In the genomic region with DNA sequence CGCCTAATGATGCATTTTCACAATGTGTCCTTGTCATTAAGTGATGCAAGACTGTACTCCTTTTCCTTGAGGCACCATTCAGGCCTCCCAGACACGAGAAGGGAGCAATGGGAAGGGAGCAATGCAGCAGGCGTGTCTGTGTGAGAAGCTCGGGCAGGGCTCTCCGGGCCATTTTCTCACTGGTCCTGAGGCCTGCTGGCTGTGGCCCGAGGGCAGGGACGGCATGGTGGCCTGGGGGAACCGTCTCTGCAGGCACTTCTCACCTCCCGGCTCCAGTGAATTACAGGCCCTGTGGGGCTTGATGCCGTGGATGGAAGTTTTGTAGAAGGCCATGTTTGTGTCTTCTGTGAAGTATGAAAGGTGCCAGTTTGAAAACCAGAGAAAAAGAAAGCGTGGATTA, we compare ENCODE assay signal across 15 cellular contexts.
"Had no signal": no experiment of that assay in that cellular context is flagged by ENCODE, and none has a peak within 500 bp of the region (broad histone marks: within the 10 kb centered on the region; RNA-seq: fewer than 3 reads in every experiment).

No MANE protein-coding gene starts in this region.

- H3K27ac Mint-ChIP-seq: natural killer cell treated with Interleukin-12 subunit alpha and Interleukin-12 subunit beta and Interleukin-15 and Interleukin-18, amount 100 ng/mL, for 72 hours had no signal

- FAIRE-seq: frontal cortex, islet of Langerhans, small intestine had no signal

- H3K27ac ChIP-seq: dorsolateral prefrontal cortex, lower lobe of right lung had no signal

- H3K4me3 ChIP-seq: dorsolateral prefrontal cortex, heart right ventricle, lower lobe of right lung had no signal

- H3K4me1 Mint-ChIP-seq: central memory CD8-positive, alpha-beta T cell had no signal

- H3K9me3 ChIP-seq: heart right ventricle, lower lobe of right lung had no signal

- DNase-seq: cortex of kidney; dorsolateral prefrontal cortex; effector CD8-positive, alpha-beta T cell; heart right ventricle; kidney glomerular epithelial cell; lower lobe of right lung; mesenchymal stem cell; midbrain; small intestine; stimulated activated CD4-positive, alpha-beta T cell treated with anti-CD3 and anti-CD28 coated beads, Interleukin-12 subunit alpha, Interleukin-12 subunit beta, amount 100 ng/mL, for 4 hours; stimulated activated naive CD4-positive, alpha-beta T cell treated with Interleukin-2 at 50 U/mL for 16 hours had no signal

- H3K27me3 ChIP-seq: heart right ventricle had no signal

- ATAC-seq: lower lobe of right lung; natural killer cell treated with Interleukin-12 subunit alpha and Interleukin-12 subunit beta and Interleukin-15 and Interleukin-18, amount 100 ng/mL, for 72 hours had no signal

- H3K36me3 Mint-ChIP-seq: natural killer cell treated with Interleukin-12 subunit alpha and Interleukin-12 subunit beta and Interleukin-15 and Interleukin-18, amount 100 ng/mL, for 72 hours had no signal

- H3K4me3 Mint-ChIP-seq: central memory CD8-positive, alpha-beta T cell; natural killer cell treated with Interleukin-12 subunit alpha and Interleukin-12 subunit beta and Interleukin-15 and Interleukin-18, amount 100 ng/mL, for 72 hours had no signal
